10 cellular contexts compared by ENCODE assay signal in the genomic region with DNA sequence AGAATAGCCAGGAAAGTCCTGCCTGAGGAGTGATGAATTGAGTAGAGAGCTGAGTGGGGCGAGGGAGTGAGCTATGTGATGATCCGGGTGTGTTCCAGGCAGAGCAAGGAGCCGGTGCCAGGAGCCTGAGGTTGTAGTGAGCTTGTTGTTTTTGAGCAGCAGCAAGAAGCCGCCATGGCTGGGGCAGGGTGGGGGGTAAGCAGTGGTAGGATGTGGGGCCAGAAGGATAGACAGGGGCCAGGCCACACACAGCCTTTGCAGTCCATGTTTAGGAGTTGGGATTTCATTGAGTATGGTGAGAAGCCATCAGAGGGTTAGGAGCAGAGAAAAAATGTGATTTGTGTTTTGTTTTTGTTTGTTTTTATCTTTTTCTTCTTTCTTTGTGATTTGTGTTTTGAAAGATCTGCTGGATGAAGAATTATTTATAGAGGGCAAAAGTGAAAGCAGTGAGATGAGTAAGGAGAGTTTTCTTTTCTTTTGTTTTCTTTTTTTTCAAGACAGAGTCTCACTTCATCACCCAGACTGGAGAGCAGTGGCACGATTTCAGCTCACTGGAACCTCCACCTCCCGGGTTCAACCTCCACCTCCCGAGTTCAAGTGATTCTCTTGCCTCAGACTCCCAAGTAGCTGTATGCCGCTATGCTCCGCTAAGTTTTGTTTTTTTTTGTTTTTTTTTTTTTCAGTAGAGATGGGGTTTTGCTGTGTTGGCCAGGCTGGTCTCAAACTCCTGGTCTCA.
DNase-seq lines count a peak whose midpoint lies in the region; ATAC-seq and TF ChIP-seq lines count a peak whose summit lies in the region.
"Had no signal": no experiment of that assay in that cellular context is flagged by ENCODE, and none has a peak within 500 bp of the region (broad histone marks: within the 10 kb centered on the region; RNA-seq: fewer than 3 reads in every experiment).

No MANE protein-coding gene starts in this region.

- no peak overlapping the region for H2AFZ ChIP-seq in MM.1S (ENCODE audit: low read length)

- no peaks in the 10 kb centered on the region for H3K27me3 ChIP-seq in MM.1S (replicated peaks; ENCODE audit: insufficient read depth, low read length)

- no peaks in the 10 kb centered on the region for H3K36me3 ChIP-seq in MM.1S (replicated peaks; ENCODE audit: insufficient read depth, low read length)

- no peaks in the 10 kb centered on the region for H3K9me2 ChIP-seq in MM.1S (replicated peaks; ENCODE audit: insufficient read depth, low read length)

- H3K36me3 Mint-ChIP-seq in T-cell (no peaks in the 10 kb centered on the region), WTC11 (peaks cover 4% of the 10 kb centered on the region)

- no peaks in the 10 kb centered on the region for H3K79me2 ChIP-seq in MM.1S (ENCODE audit: low read length)

- peaks cover 8% of the 10 kb centered on the region; the same call in 1 of the 2 replicates for H3K4me1 ChIP-seq in MM.1S (ENCODE audit: low read length)

- H3K4me3 Mint-ChIP-seq in T-cell (no peak overlapping the region), WTC11 (no peak overlapping the region)

- ATAC-seq in GM18873 (IDR thresholded peaks at IDR 0.05; ENCODE audit: low FRiP score, unreplicated experiment) (peak; percentile 49), HG02759 (IDR thresholded peaks at IDR 0.05; ENCODE audit: unreplicated experiment) (peak; percentile 75), omental fat pad (ENCODE audit: low FRiP score) (peak; percentile 83), T-cell (replicated peaks in 1 of 4) (no peak), WTC11 (no peak; the same call in 1 of the 2 replicates)

- peaks cover 0 to 9% (median 4%) of the 10 kb centered on the region in 3 donors for H3K9me3 Mint-ChIP-seq in T-cell
- H3K9me3 Mint-ChIP-seq in WTC11: peaks cover 11% of the 10 kb centered on the region

- H3K27ac ChIP-seq in MM.1S (ENCODE audit: low read length): no peak overlapping the region
- H3K27ac ChIP-seq: HL-60 had no signal

- POLR2A ChIA-PET in T-cell (lab: Charles Lee) (no interaction called here), WTC11 (lab: Charles Lee) (no interaction called here)

- TF ChIP-seq CTCF in MM.1S (IDR thresholded peaks at IDR 0.05; ENCODE audit: low read length): no peak
- no peak for TF ChIP-seq CTCF in omental fat pad (IDR thresholded peaks at IDR 0.05)
- TF ChIP-seq CTCF in WTC11 (IDR thresholded peaks at IDR 0.05): no peak

- no peak overlapping the region for H3K4me3 ChIP-seq in MM.1S (ENCODE audit: low read length)

- H3K4me2 ChIP-seq in MM.1S (ENCODE audit: low read depth, low read length): peak overlapping the region; percentile 21; the same call in 1 of the 2 replicates

- H3K4me1 Mint-ChIP-seq in T-cell (peaks cover 0 to 6% (median 0%) of the 10 kb centered on the region in 3 donors), WTC11 (peaks cover 6% of the 10 kb centered on the region)

- no peak overlapping the region for H3K27ac Mint-ChIP-seq in T-cell
- H3K27ac Mint-ChIP-seq in WTC11: no peak overlapping the region

- H3K27me3 Mint-ChIP-seq in T-cell (peaks cover 4 to 7% of the 10 kb centered on the region in 2 donors), WTC11 (ENCODE audit: low read depth) (no peaks in the 10 kb centered on the region)

- DNase-seq in MM.1S (no peak), omental fat pad (ENCODE audit: low spot score) (no peak), T-cell (no peak), WTC11 (ENCODE audit: low spot score) (no peak), Kasumi-1 (lab: John Stamatoyannopoulos, UW) (no peak), NCI-H2107 (lab: John Stamatoyannopoulos, UW) (no peak)
- DNase-seq: activated effector memory CD4-positive, alpha-beta T cell treated with Interleukin-2 at 50 U/mL for 16 hours had no signal

- H3K9me3 ChIP-seq in MM.1S (replicated peaks; ENCODE audit: insufficient read depth, low read length): no peaks in the 10 kb centered on the region

- no peak overlapping the region for H3K9ac ChIP-seq in MM.1S (ENCODE audit: low read length)

- CTCF ChIA-PET in T-cell (lab: Charles Lee) (interaction anchor here in 1 of 2 donors (0.6 to 0.7 kb wide), 2 partner anchors 50 to 138 kb away, joined by 3 read pairs; no protein-coding TSS in a partner anchor), WTC11 (lab: Charles Lee) (interaction anchor here (0.6 to 1.0 kb wide), 2 partner anchors 85 to 346 kb away, joined by 3 to 4 read pairs; no protein-coding TSS in a partner anchor)

- no peaks in the 10 kb centered on the region for H3F3A ChIP-seq in MM.1S (ENCODE audit: insufficient read depth, low read length)

- H4K20me1 ChIP-seq in MM.1S (ENCODE audit: insufficient read depth, low read length): no peaks in the 10 kb centered on the region

TF ChIP-seq in WTC11, 78 proteins besides CTCF, POLR2A, EP300 and RAD21 (continues in another document):
- TF ChIP-seq ZNF121 (CRISPR knock-in tag; IDR thresholded peaks at IDR 0.05): no peak
- TF ChIP-seq NFATC4 (CRISPR knock-in tag; IDR thresholded peaks at IDR 0.05): no peak
- TF ChIP-seq, protein P1, sequence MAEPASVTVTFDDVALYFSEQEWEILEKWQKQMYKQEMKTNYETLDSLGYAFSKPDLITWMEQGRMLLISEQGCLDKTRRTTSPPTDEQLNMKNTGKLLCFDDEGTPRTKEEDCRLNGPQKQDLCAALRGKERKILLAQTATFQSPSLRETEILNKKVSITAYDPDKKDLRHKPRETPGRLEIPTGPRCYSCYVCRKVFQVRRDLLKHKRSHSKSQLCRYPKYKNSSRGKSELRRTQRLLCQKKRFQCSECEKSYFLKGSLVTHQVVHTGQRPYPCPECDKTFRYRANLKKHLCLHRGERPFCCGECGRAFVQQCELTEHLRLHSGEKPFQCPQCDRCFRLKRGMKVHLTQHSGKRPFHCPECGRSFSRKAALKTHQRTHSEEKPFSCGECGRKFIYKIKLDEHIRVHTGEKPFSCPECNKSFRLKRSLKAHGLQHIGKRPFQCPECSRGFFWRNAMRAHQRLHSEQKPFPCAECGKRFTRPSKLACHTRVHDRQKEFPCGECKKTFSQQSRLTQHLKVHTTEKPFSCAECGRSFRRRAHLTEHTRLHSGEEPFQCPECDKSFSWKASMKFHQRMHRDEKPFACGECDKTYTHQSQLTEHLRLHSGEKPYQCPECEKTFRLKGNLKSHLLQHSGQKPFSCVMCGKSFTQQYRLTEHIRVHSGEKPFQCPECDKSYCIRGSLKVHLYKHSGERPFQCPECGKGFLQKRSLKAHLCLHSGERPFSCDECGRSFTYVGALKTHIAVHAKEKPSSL (CRISPR knock-in tag; conservative IDR thresholded peaks at IDR 0.05): no peak
- no peak for TF ChIP-seq CBFB (CRISPR knock-in tag; IDR thresholded peaks at IDR 0.05; ENCODE audit: low read depth)
- TF ChIP-seq, protein P2, sequence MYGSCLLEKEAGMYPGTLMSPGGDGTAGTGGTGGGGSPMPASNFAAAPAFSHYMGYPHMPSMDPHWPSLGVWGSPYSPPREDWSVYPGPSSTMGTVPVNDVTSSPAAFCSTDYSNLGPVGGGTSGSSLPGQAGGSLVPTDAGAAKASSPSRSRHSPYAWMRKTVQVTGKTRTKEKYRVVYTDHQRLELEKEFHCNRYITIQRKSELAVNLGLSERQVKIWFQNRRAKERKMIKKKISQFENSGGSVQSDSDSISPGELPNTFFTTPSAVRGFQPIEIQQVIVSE (CRISPR knock-in tag; IDR thresholded peaks at IDR 0.05; ENCODE audit: borderline replicate concordance): no peak
- TF ChIP-seq SP1 (CRISPR knock-in tag; conservative IDR thresholded peaks at IDR 0.05): no peak
- TF ChIP-seq, protein P3, sequence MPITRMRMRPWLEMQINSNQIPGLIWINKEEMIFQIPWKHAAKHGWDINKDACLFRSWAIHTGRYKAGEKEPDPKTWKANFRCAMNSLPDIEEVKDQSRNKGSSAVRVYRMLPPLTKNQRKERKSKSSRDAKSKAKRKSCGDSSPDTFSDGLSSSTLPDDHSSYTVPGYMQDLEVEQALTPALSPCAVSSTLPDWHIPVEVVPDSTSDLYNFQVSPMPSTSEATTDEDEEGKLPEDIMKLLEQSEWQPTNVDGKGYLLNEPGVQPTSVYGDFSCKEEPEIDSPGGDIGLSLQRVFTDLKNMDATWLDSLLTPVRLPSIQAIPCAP (CRISPR knock-in tag; IDR thresholded peaks at IDR 0.05): no peak
- TF ChIP-seq, protein P4, sequence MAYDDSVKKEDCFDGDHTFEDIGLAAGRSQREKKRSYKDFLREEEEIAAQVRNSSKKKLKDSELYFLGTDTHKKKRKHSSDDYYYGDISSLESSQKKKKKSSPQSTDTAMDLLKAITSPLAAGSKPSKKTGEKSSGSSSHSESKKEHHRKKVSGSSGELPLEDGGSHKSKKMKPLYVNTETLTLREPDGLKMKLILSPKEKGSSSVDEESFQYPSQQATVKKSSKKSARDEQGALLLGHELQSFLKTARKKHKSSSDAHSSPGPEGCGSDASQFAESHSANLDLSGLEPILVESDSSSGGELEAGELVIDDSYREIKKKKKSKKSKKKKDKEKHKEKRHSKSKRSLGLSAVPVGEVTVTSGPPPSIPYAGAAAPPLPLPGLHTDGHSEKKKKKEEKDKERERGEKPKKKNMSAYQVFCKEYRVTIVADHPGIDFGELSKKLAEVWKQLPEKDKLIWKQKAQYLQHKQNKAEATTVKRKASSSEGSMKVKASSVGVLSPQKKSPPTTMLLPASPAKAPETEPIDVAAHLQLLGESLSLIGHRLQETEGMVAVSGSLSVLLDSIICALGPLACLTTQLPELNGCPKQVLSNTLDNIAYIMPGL (CRISPR knock-in tag; IDR thresholded peaks at IDR 0.05): no peak
- TF ChIP-seq ZNF219 (CRISPR knock-in tag; IDR thresholded peaks at IDR 0.05; ENCODE audit: borderline replicate concordance): no peak
- no peak for TF ChIP-seq EMX1 (CRISPR knock-in tag; IDR thresholded peaks at IDR 0.05)
- TF ChIP-seq RELA (CRISPR knock-in tag; IDR thresholded peaks at IDR 0.05; ENCODE audit: borderline replicate concordance): no peak
- TF ChIP-seq, protein P5, sequence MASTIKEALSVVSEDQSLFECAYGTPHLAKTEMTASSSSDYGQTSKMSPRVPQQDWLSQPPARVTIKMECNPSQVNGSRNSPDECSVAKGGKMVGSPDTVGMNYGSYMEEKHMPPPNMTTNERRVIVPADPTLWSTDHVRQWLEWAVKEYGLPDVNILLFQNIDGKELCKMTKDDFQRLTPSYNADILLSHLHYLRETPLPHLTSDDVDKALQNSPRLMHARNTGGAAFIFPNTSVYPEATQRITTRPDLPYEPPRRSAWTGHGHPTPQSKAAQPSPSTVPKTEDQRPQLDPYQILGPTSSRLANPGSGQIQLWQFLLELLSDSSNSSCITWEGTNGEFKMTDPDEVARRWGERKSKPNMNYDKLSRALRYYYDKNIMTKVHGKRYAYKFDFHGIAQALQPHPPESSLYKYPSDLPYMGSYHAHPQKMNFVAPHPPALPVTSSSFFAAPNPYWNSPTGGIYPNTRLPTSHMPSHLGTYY (CRISPR knock-in tag; IDR thresholded peaks at IDR 0.05): no peak
- no peak for TF ChIP-seq PRRX2 (CRISPR knock-in tag; IDR thresholded peaks at IDR 0.05)
- TF ChIP-seq RORB (CRISPR knock-in tag; IDR thresholded peaks at IDR 0.05): no peak
- TF ChIP-seq OVOL2 (CRISPR knock-in tag; IDR thresholded peaks at IDR 0.05; ENCODE audit: borderline replicate concordance): no peak

Comparison
In these comparisons a context has a peak if more than half of its experiments do, and no peak if none do; other contexts are left out.
1. ATAC-seq: peak in GM18873 (single experiment), HG02759 (single experiment) and omental fat pad (single experiment); none in T-cell (0 of 4) and WTC11 (single experiment).